ENCODE assay signal across 21 cellular contexts in genomic region chr5:107894361-107894760, GRCh38.
DNase-seq lines count a peak whose midpoint lies in the region; ATAC-seq, FAIRE-seq and TF ChIP-seq lines count a peak whose summit lies in the region.
"Had no signal": no experiment of that assay in that cellular context is flagged by ENCODE, and none has a peak within 500 bp of the region (broad histone marks: within the 10 kb centered on the region; RNA-seq: fewer than 3 reads in every experiment).

No MANE protein-coding gene starts in this region.

- TF ChIP-seq POLR2A in H54 (IDR thresholded peaks at IDR 0.05; ENCODE audit: low read depth, low read length) (no peak), erythroblast (IDR thresholded peaks at IDR 0.05; ENCODE audit: low read length) (no peak)

- H3K27ac Mint-ChIP-seq in Calu3 (ENCODE audit: unreplicated experiment): no peak overlapping the region
- H3K27ac Mint-ChIP-seq: activated naive CD4-positive, alpha-beta T cell treated with anti-CD3 and anti-CD28 coated beads, Interleukin-2, amount 10 ng/mL, durations not matched to agents 7 days and 5 days; CD4-positive, alpha-beta T cell; nephron; stimulated activated effector memory CD8-positive, alpha-beta T cell treated with anti-CD3 and anti-CD28 coated beads, Interleukin-12 subunit alpha, Interleukin-12 subunit beta, amount 100 ng/mL, for 72 hours had no signal

- no peaks in the 10 kb centered on the region for H4K20me1 ChIP-seq in mammary epithelial cell (ENCODE audit: insufficient read depth, low read length)

- CTCF ChIA-PET in mammary epithelial cell (lab: Charles Lee; ENCODE audit: low non-redundant PET): no interaction called here
- CTCF ChIA-PET in Calu3 (lab: Charles Lee): interaction anchor here (0.8 to 1.1 kb wide), 2 partner anchors 15 to 24 kb away, joined by 4 to 5 read pairs; no protein-coding TSS in a partner anchor

- WGBS in mammary epithelial cell (ENCODE audit: low coverage, missing lambda C conversion rate): 41% methylated on average over 1 of the region's 1 CpG

- no peaks in the 10 kb centered on the region for H3K27me3 Mint-ChIP-seq in Calu3 (ENCODE audit: unreplicated experiment)
- H3K27me3 Mint-ChIP-seq: activated naive CD4-positive, alpha-beta T cell treated with anti-CD3 and anti-CD28 coated beads, Interleukin-2, amount 10 ng/mL, durations not matched to agents 7 days and 5 days; CD4-positive, alpha-beta T cell had no signal

- no peak for ATAC-seq in HG03039 (IDR thresholded peaks at IDR 0.05; ENCODE audit: unreplicated experiment)
- no peak for ATAC-seq in HG02759 (IDR thresholded peaks at IDR 0.05; ENCODE audit: unreplicated experiment)
- ATAC-seq: stimulated activated effector memory CD8-positive, alpha-beta T cell treated with anti-CD3 and anti-CD28 coated beads, Interleukin-12 subunit alpha, Interleukin-12 subunit beta, amount 100 ng/mL, for 72 hours had no signal

- peaks cover 7% of the 10 kb centered on the region for H3K4me1 ChIP-seq in mammary epithelial cell (ENCODE audit: insufficient read depth, low read length)
- H3K4me1 ChIP-seq: right lobe of liver, testis had no signal

- peak overlapping the region; percentile 56 for H3K4me2 ChIP-seq in mammary epithelial cell (ENCODE audit: insufficient read depth, low read depth, low read length)

- H3K4me3 Mint-ChIP-seq in Calu3 (ENCODE audit: low read depth, unreplicated experiment): no peak overlapping the region
- H3K4me3 Mint-ChIP-seq: activated naive CD4-positive, alpha-beta T cell treated with anti-CD3 and anti-CD28 coated beads, Interleukin-2, amount 10 ng/mL, durations not matched to agents 7 days and 5 days; CD4-positive, alpha-beta T cell; nephron; stimulated activated effector memory CD8-positive, alpha-beta T cell treated with anti-CD3 and anti-CD28 coated beads, Interleukin-12 subunit alpha, Interleukin-12 subunit beta, amount 100 ng/mL, for 72 hours had no signal

- BruUV-seq in mammary epithelial cell (replicated peaks; lab: Mats Ljungman, UMichigan): no TSS peak
- no TSS peak for BruUV-seq in Calu3 (replicated peaks; lab: Mats Ljungman, UMichigan)

- no peak overlapping the region for H3K9ac ChIP-seq in mammary epithelial cell (ENCODE audit: insufficient read depth, low read length)

- FAIRE-seq in H54 (lab: Jason Lieb, UNC): peak; percentile 57

- peak; percentile 25 for DNase-seq in AG08395 (ENCODE audit: low spot score)
- no peak for DNase-seq in H54 (ENCODE audit: insufficient read length, low spot score)
- no peak for DNase-seq in mammary epithelial cell
- peak; percentile 29 to 68 for DNase-seq in foreskin fibroblast
- no peak for DNase-seq in erythroblast (lab: John Stamatoyannopoulos, UW)
- no peak for DNase-seq in Calu3
- DNase-seq: activated naive CD4-positive, alpha-beta T cell treated with anti-CD3 and anti-CD28 coated beads, Interleukin-2, amount 10 ng/mL, durations not matched to agents 7 days and 5 days; activated T-cell treated with anti-CD3 and anti-CD28 coated beads, Interleukin-2, amount 50 U/mL, for 48 hours; CD4-positive, alpha-beta T cell; cortex of kidney; DMS79; kidney glomerular epithelial cell; NCI-H146; NCI-H524 treated with DMSO at 0.1 percent for 48 hours; right lobe of liver; T1000; testis had no signal

- intact Hi-C loops in mammary epithelial cell (cut with micrococcal nuclease): no loop called here
- intact Hi-C loops in Calu3 (cut with micrococcal nuclease; ENCODE audit: unreplicated experiment): no loop called here

- no peak overlapping the region for H3K27ac ChIP-seq in mammary epithelial cell (ENCODE audit: insufficient read depth, low read depth, low read length)
- H3K27ac ChIP-seq: right lobe of liver, testis had no signal

- H3K79me2 ChIP-seq in mammary epithelial cell (ENCODE audit: insufficient read depth, low read length): no peaks in the 10 kb centered on the region

- in situ Hi-C loops in mammary epithelial cell (cut with MboI; ENCODE audit: low sequenced_read_pairs in 2 of 2): no loop called here

- H2AFZ ChIP-seq in mammary epithelial cell (ENCODE audit: low read depth, low read length): peak overlapping the region; percentile 67

- no peaks in the 10 kb centered on the region for H3K36me3 Mint-ChIP-seq in Calu3 (ENCODE audit: insufficient read depth, unreplicated experiment)
- H3K36me3 Mint-ChIP-seq: stimulated activated effector memory CD8-positive, alpha-beta T cell treated with anti-CD3 and anti-CD28 coated beads, Interleukin-12 subunit alpha, Interleukin-12 subunit beta, amount 100 ng/mL, for 72 hours had no signal

- no peaks in the 10 kb centered on the region for H3K9me3 ChIP-seq in mammary epithelial cell (replicated peaks; ENCODE audit: insufficient read depth, low read length)
- H3K9me3 ChIP-seq: right lobe of liver, testis had no signal

- no peaks in the 10 kb centered on the region for H3K27me3 ChIP-seq in mammary epithelial cell (ENCODE audit: insufficient read depth, low read length)
- H3K27me3 ChIP-seq: right lobe of liver, testis had no signal

- H3K36me3 ChIP-seq in mammary epithelial cell (ENCODE audit: insufficient read depth, low read length): no peaks in the 10 kb centered on the region
- H3K36me3 ChIP-seq: right lobe of liver had no signal

- dilution Hi-C loops in mammary epithelial cell (cut with HindIII; ENCODE audit: low sequenced_read_pairs): no loop called here

- H3K9me3 Mint-ChIP-seq in Calu3 (ENCODE audit: low read depth, unreplicated experiment): no peaks in the 10 kb centered on the region
- H3K9me3 Mint-ChIP-seq: CD4-positive, alpha-beta T cell had no signal

- TF ChIP-seq CTCF in mammary epithelial cell (conservative IDR thresholded peaks at IDR 0.05 in 1 of 2, IDR thresholded peaks at IDR 0.05 in 1 of 2; ENCODE audit: extremely low read depth in 1 of 2, insufficient read depth in 1 of 2, low read depth in 1 of 2, low read length in 2 of 2): no peak
- no peak for TF ChIP-seq CTCF in foreskin fibroblast (IDR thresholded peaks at IDR 0.05; ENCODE audit: low read depth, low read length)
- TF ChIP-seq CTCF in Calu3 (IDR thresholded peaks at IDR 0.05; ENCODE audit: unreplicated experiment): no peak

- peaks cover 8% of the 10 kb centered on the region for H3K4me1 Mint-ChIP-seq in Calu3 (ENCODE audit: low read depth, unreplicated experiment)
- H3K4me1 Mint-ChIP-seq: stimulated activated effector memory CD8-positive, alpha-beta T cell treated with anti-CD3 and anti-CD28 coated beads, Interleukin-12 subunit alpha, Interleukin-12 subunit beta, amount 100 ng/mL, for 72 hours had no signal

- H3K4me3 ChIP-seq in mammary epithelial cell (replicated peaks in 1 of 3; ENCODE audit: insufficient read depth in 1 of 3, low read depth in 2 of 3, low read length in 3 of 3): no peak overlapping the region
- no peak overlapping the region for H3K4me3 ChIP-seq in foreskin fibroblast (ENCODE audit: low read depth in 1 of 2, low read length in 2 of 2)
- H3K4me3 ChIP-seq: right lobe of liver, testis had no signal

Comparison
In these comparisons a context has a peak if more than half of its experiments do, and no peak if none do; other contexts are left out.
1. DNase-seq: peak in AG08395 (single experiment) and foreskin fibroblast (2 of 2); none in H54 (single experiment), mammary epithelial cell (single experiment), erythroblast (0 of 2) and Calu3 (single experiment).